Comparison of ENCODE assay signal across 21 cellular contexts in genomic region chr13:100362371-100362770, GRCh38.
"Had no signal": no experiment of that assay in that cellular context is flagged by ENCODE, and none has a peak within 500 bp of the region (broad histone marks: within the 10 kb centered on the region; RNA-seq: fewer than 3 reads in every experiment).

No MANE protein-coding gene starts in this region.

- H3K9me3 ChIP-seq: lower lobe of right lung, neutrophil, prostate gland, right atrium auricular region, spleen, testis, tibial artery had no signal

- H3K27ac Mint-ChIP-seq: effector memory CD8-positive, alpha-beta T cell; memory B cell; natural killer cell; stimulated activated memory B cell treated with anti-CD40 and anti-IgM and Interleukin-4, amounts not matched to agents 10 μg/mL and 1 μg/mL and 100 μg/mL, for 72 hours had no signal

- H3K27me3 Mint-ChIP-seq: effector memory CD8-positive, alpha-beta T cell; memory B cell; stimulated activated memory B cell treated with anti-CD40 and anti-IgM and Interleukin-4, amounts not matched to agents 10 μg/mL and 1 μg/mL and 100 μg/mL, for 72 hours; type B pancreatic cell had no signal

- H3K9me3 Mint-ChIP-seq: effector memory CD8-positive, alpha-beta T cell; memory B cell; natural killer cell; stimulated activated memory B cell treated with anti-CD40 and anti-IgM and Interleukin-4, amounts not matched to agents 10 μg/mL and 1 μg/mL and 100 μg/mL, for 72 hours; type B pancreatic cell had no signal

- H3K4me3 Mint-ChIP-seq: effector memory CD8-positive, alpha-beta T cell; memory B cell; natural killer cell; stimulated activated memory B cell treated with anti-CD40 and anti-IgM and Interleukin-4, amounts not matched to agents 10 μg/mL and 1 μg/mL and 100 μg/mL, for 72 hours; type B pancreatic cell had no signal

- H3K27ac ChIP-seq: lower lobe of right lung, neutrophil, prostate gland, right atrium auricular region, spleen, testis, tibial artery had no signal

- H3K4me1 Mint-ChIP-seq: memory B cell; natural killer cell; stimulated activated memory B cell treated with anti-CD40 and anti-IgM and Interleukin-4, amounts not matched to agents 10 μg/mL and 1 μg/mL and 100 μg/mL, for 72 hours had no signal

- H3K4me1 ChIP-seq: lower lobe of right lung, prostate gland, right atrium auricular region, spleen, testis had no signal

- ATAC-seq: effector memory CD8-positive, alpha-beta T cell; left ventricle myocardium superior; lower lobe of right lung; natural killer cell; sciatic nerve; stimulated activated memory B cell treated with anti-CD40 and anti-IgM and Interleukin-4, amounts not matched to agents 10 μg/mL and 1 μg/mL and 100 μg/mL, for 72 hours; stimulated activated naive CD8-positive, alpha-beta T cell treated with anti-CD3 and anti-CD28 coated beads, Interleukin-15, Interleukin-2, amounts not matched to agents 100 U/mL and 50 U/mL, for 24 hours had no signal

- H3K4me3 ChIP-seq: lower lobe of right lung, prostate gland, right atrium auricular region, spleen, testis, tibial artery had no signal

- FAIRE-seq: frontal cortex, keratinocyte had no signal

- DNase-seq: cortex of kidney; effector memory CD8-positive, alpha-beta T cell; left ventricle myocardium superior; lower lobe of right lung; midbrain; natural killer cell; spleen; stimulated activated CD4-positive, alpha-beta T cell treated with anti-CD3 and anti-CD28 coated beads, Interleukin-4, amount 100 ng/mL, for 4 hours; stimulated activated naive CD8-positive, alpha-beta T cell treated with anti-CD3 and anti-CD28 coated beads, Interleukin-15, Interleukin-2, amounts not matched to agents 100 U/mL and 50 U/mL, for 24 hours; substantia nigra; testis; tibial artery had no signal

- H3K36me3 ChIP-seq: lower lobe of right lung, neutrophil, prostate gland, right atrium auricular region, spleen, tibial artery had no signal

- H3K36me3 Mint-ChIP-seq: natural killer cell had no signal

- H3K27me3 ChIP-seq: neutrophil, right atrium auricular region, spleen, testis, tibial artery had no signal
